20 cellular contexts compared by ENCODE assay signal in the genomic region with DNA sequence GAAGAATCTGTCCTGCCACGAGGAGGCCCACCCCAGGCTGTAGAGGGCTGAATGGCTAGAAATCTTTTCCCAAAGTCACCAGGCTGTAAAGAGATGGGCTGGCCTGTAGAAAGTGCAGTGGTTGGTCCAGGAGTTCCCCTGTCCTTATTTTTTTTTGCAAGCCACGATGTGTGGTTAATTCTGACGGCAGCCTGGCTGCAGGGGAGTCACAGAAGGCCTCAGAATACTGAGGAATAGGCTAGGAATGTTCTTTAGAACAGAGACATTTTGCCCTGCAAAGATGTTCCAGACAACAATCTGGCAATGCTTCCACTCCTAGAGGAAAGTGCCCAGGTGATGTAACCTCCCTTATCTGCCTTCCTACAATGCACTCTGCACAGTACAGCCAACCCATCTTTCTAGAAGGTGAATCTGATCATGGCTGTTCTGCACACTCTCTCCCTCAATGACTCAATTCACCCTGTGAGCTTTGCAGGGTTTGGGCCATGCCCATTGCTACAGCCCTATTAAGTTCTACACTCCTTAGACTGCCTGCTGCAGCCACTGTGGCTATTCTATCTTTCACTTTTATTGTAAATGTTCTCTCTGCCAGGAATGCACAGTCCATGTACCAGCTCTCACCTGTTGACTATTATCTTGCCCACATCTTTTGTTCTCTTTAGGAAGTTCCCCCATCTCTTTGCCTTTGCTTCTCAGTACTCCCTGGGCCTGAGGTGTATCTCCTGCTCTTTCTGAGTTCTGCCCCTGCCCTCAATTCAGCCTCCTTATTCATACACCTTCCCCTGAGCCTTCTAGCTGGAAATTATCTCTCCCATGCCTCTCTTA.
A peak's percentile ranks its signal among the peaks of the same experiment; 100 is the strongest.
DNase-seq lines count a peak whose midpoint lies in the region; ATAC-seq and TF ChIP-seq lines count a peak whose summit lies in the region.
"Had no signal": no experiment of that assay in that cellular context is flagged by ENCODE, and none has a peak within 500 bp of the region (broad histone marks: within the 10 kb centered on the region; RNA-seq: fewer than 3 reads in every experiment).

No MANE protein-coding gene starts in this region.

- H3K4me3 ChIP-seq in GM23248 (no peak overlapping the region), esophagus muscularis mucosa (no peak overlapping the region), skeletal muscle cell (ENCODE audit: low read depth, low read length) (no peak overlapping the region), PC-3 (ENCODE audit: low read length) (no peak overlapping the region)

- H3F3A ChIP-seq in GM23248 (ENCODE audit: insufficient read depth) (no peaks in the 10 kb centered on the region; the same call in 1 of the 2 replicates), PC-3 (ENCODE audit: low read length, unreplicated experiment) (no peaks in the 10 kb centered on the region)

- H3K4me3 Mint-ChIP-seq in activated CD8-positive, alpha-beta T cell treated with anti-CD3 and anti-CD28 coated beads, Interleukin-2, amount 10 ng/mL, durations not matched to agents 7 days and 5 days = no peak overlapping the region
- H3K4me3 Mint-ChIP-seq: CD8-positive, alpha-beta memory T cell had no signal

- TF ChIP-seq CTCF in esophagus muscularis mucosa (IDR thresholded peaks at IDR 0.05) (no peak), PC-3 (conservative IDR thresholded peaks at IDR 0.05; ENCODE audit: low read depth, low read length) (no peak)

- no peaks in the 10 kb centered on the region for H3K27me3 Mint-ChIP-seq in activated CD8-positive, alpha-beta T cell treated with anti-CD3 and anti-CD28 coated beads, Interleukin-2, amount 10 ng/mL, durations not matched to agents 7 days and 5 days (ENCODE audit: low read depth)

- H3K4me2 ChIP-seq in GM23248 (ENCODE audit: unreplicated experiment) = no peak overlapping the region
- no peak overlapping the region for H3K4me2 ChIP-seq in PC-3 (ENCODE audit: low read length)
- H3K4me2 ChIP-seq: KMS-11 had no signal

- 76 to 87% methylated on average over 3 of the region's 3 CpGs for WGBS in GM23248 (ENCODE audit: low coverage in 1 of 2, low lambda C conversion rate in 2 of 2, missing lambda C conversion rate in 2 of 2), 2 experiments
- WGBS in esophagus muscularis mucosa = 75% methylated on average over 3 of the region's 3 CpGs

- no peaks in the 10 kb centered on the region for H3K27me3 ChIP-seq in GM23248 (replicated peaks; ENCODE audit: insufficient read depth)
- no peaks in the 10 kb centered on the region for H3K27me3 ChIP-seq in esophagus muscularis mucosa
- H3K27me3 ChIP-seq in PC-3 (ENCODE audit: low read length) = peaks cover 23% of the 10 kb centered on the region; the same call in 1 of the 2 replicates

- BruUV-seq in PC-3 (replicated peaks; lab: Mats Ljungman, UMichigan) = no TSS peak

- no peak overlapping the region for H2AFZ ChIP-seq in GM23248
- H2AFZ ChIP-seq in PC-3 (ENCODE audit: low read length) = no peak overlapping the region

- H3K27ac Mint-ChIP-seq in activated CD8-positive, alpha-beta T cell treated with anti-CD3 and anti-CD28 coated beads, Interleukin-2, amount 10 ng/mL, durations not matched to agents 7 days and 5 days = no peak overlapping the region

- POLR2A ChIA-PET in PC-3 (lab: Charles Lee; ENCODE audit: unreplicated experiment) = no interaction called here
- POLR2A ChIA-PET in activated CD8-positive, alpha-beta T cell treated with anti-CD3 and anti-CD28 coated beads, Interleukin-2, amount 10 ng/mL, durations not matched to agents 7 days and 5 days (lab: Charles Lee) = no interaction called here

- no peak for TF ChIP-seq POLR2A in esophagus muscularis mucosa (IDR thresholded peaks at IDR 0.05; ENCODE audit: low read depth)

- H3K9ac ChIP-seq in GM23248 (no peak overlapping the region), PC-3 (ENCODE audit: low read length) (no peak overlapping the region)
- H3K9ac ChIP-seq: KMS-11 had no signal

- no peaks in the 10 kb centered on the region for H3K36me3 ChIP-seq in GM23248 (ENCODE audit: low read depth)
- H3K36me3 ChIP-seq in esophagus muscularis mucosa = no peaks in the 10 kb centered on the region
- no peaks in the 10 kb centered on the region for H3K36me3 ChIP-seq in PC-3 (ENCODE audit: low read depth, low read length)

- no peak for TF ChIP-seq EP300 in esophagus muscularis mucosa (IDR thresholded peaks at IDR 0.05)

- peak; percentile 6 for DNase-seq in GM23248
- peak; percentile 0 for DNase-seq in amniotic epithelial cell (ENCODE audit: low read depth)
- DNase-seq in esophagus muscularis mucosa (ENCODE audit: extremely low spot score) = peak; percentile 74
- DNase-seq in skeletal muscle cell (ENCODE audit: low read depth) = peak; percentile 54
- no peak for DNase-seq in PC-3
- DNase-seq in activated CD8-positive, alpha-beta T cell treated with anti-CD3 and anti-CD28 coated beads, Interleukin-2, amount 10 ng/mL, durations not matched to agents 7 days and 5 days = no peak
- DNase-seq in NCI-H510A (lab: John Stamatoyannopoulos, UW) = no peak
- DNase-seq: Calu3; CD8-positive, alpha-beta memory T cell; DMS153; GOT3; HCEC 1CT; NCI-H1092 treated with DMSO at 0.1 percent for 48 hours; NCI-H1436 treated with DMSO at 0.1 percent for 48 hours; NCI-H2029 treated with DMSO at 0.1 percent for 48 hours; NCI-H526 treated with DMSO at 0.1 percent for 48 hours; OCI-M1; Right ventricle myocardium superior had no signal

- no peaks in the 10 kb centered on the region for H3K9me2 ChIP-seq in GM23248 (ENCODE audit: insufficient read depth)
- no peaks in the 10 kb centered on the region for H3K9me2 ChIP-seq in PC-3 (replicated peaks; ENCODE audit: low read length)

- peaks cover 3% of the 10 kb centered on the region for H3K4me1 Mint-ChIP-seq in activated CD8-positive, alpha-beta T cell treated with anti-CD3 and anti-CD28 coated beads, Interleukin-2, amount 10 ng/mL, durations not matched to agents 7 days and 5 days (ENCODE audit: low read depth)

- CTCF ChIA-PET in PC-3 (lab: Charles Lee) = interaction anchor here (0.6 to 0.7 kb wide), 2 partner anchors 62 to 238 kb away, joined by 3 to 4 read pairs; no protein-coding TSS in a partner anchor
- CTCF ChIA-PET in activated CD8-positive, alpha-beta T cell treated with anti-CD3 and anti-CD28 coated beads, Interleukin-2, amount 10 ng/mL, durations not matched to agents 7 days and 5 days (lab: Charles Lee) = no interaction called here

- intact Hi-C loops in esophagus muscularis mucosa (cut with DNase I) (no loop called here), PC-3 (cut with micrococcal nuclease) (no loop called here)

- ATAC-seq in PC-3 = no peak
- ATAC-seq in activated CD8-positive, alpha-beta T cell treated with anti-CD3 and anti-CD28 coated beads, Interleukin-2, amount 10 ng/mL, durations not matched to agents 7 days and 5 days = no peak

- no peak overlapping the region for H3K27ac ChIP-seq in GM23248
- no peak overlapping the region for H3K27ac ChIP-seq in esophagus muscularis mucosa (replicated peaks in 1 of 4)
- H3K27ac ChIP-seq in PC-3 (ENCODE audit: low read length) = no peak overlapping the region
- H3K27ac ChIP-seq: C4-2B, KMS-11 had no signal

- H3K36me3 Mint-ChIP-seq in activated CD8-positive, alpha-beta T cell treated with anti-CD3 and anti-CD28 coated beads, Interleukin-2, amount 10 ng/mL, durations not matched to agents 7 days and 5 days (ENCODE audit: low read depth) = no peaks in the 10 kb centered on the region
- H3K36me3 Mint-ChIP-seq: CD8-positive, alpha-beta memory T cell had no signal

- no peaks in the 10 kb centered on the region for H3K79me2 ChIP-seq in GM23248 (ENCODE audit: insufficient read depth)
- H3K79me2 ChIP-seq in PC-3 (ENCODE audit: low read length) = no peaks in the 10 kb centered on the region

- H3K4me1 ChIP-seq in GM23248 (ENCODE audit: insufficient read depth) = 0 out of 2 replicates have a peak, but pooled peaks cover 8% of the 10 kb centered on the region
- no peaks in the 10 kb centered on the region for H3K4me1 ChIP-seq in esophagus muscularis mucosa
- H3K4me1 ChIP-seq in PC-3 (ENCODE audit: insufficient read depth, low read length) = no peaks in the 10 kb centered on the region

- peaks cover 5% of the 10 kb centered on the region for H3K9me3 Mint-ChIP-seq in activated CD8-positive, alpha-beta T cell treated with anti-CD3 and anti-CD28 coated beads, Interleukin-2, amount 10 ng/mL, durations not matched to agents 7 days and 5 days (ENCODE audit: insufficient read depth)
- H3K9me3 Mint-ChIP-seq: CD8-positive, alpha-beta memory T cell had no signal

- H3K9me3 ChIP-seq in GM23248 (ENCODE audit: low read depth) = no peaks in the 10 kb centered on the region
- no peaks in the 10 kb centered on the region for H3K9me3 ChIP-seq in esophagus muscularis mucosa
- no peaks in the 10 kb centered on the region for H3K9me3 ChIP-seq in PC-3 (ENCODE audit: low read length)

- no peaks in the 10 kb centered on the region for H4K20me1 ChIP-seq in GM23248 (ENCODE audit: insufficient read depth)
- no peaks in the 10 kb centered on the region for H4K20me1 ChIP-seq in PC-3 (ENCODE audit: low read length)

- in situ Hi-C loops in GM23248 (cut with MboI) = no loop called here

Comparison
In these comparisons a context has a peak if more than half of its experiments do, and no peak if none do; other contexts are left out.
1. DNase-seq: peak in GM23248 (single experiment), amniotic epithelial cell (single experiment), esophagus muscularis mucosa (single experiment) and skeletal muscle cell (single experiment); none in PC-3 (single experiment), activated CD8-positive, alpha-beta T cell treated with anti-CD3 and anti-CD28 coated beads, Interleukin-2, amount 10 ng/mL, durations not matched to agents 7 days and 5 days (single experiment) and NCI-H510A (single experiment).